ENCODE assay signal across 22 cellular contexts in the genomic region with DNA sequence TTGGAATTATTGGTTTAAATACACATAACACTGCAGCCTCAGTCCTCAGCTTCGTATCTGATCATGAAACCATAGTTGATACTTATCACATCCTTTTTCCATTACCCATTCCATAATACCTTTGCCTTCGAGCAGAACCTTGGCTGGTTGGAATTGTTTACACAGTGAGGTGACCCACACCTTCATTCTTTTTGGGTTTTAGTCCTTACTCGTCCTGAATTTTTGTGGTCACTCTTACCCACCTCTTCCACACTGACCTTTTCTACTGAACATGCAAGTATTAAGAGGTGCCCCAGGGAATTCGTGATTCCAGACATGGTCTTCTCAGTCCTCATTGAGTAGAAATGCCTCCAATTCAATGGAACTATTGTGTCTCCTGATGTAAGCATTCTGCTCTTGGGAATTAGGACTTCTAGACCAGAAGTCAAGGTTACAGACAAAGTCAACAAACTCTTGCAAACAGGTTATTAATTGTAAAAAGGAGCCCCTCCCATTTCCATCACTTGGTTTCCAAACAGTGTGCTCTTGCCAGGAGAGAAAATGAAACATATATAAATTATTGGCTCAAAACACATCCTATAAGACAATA.
"Had no signal": no experiment of that assay in that cellular context is flagged by ENCODE, and none has a peak within 500 bp of the region (broad histone marks: within the 10 kb centered on the region; RNA-seq: fewer than 3 reads in every experiment).

No MANE protein-coding gene starts in this region.

- H3K9me3 Mint-ChIP-seq: activated T-cell treated with anti-CD3 and anti-CD28 coated beads, Interleukin-2, amount 50 U/mL, for 72 hours; stimulated activated naive B cell treated with anti-CD40 and anti-IgM and Interleukin-4, amounts not matched to agents 10 μg/mL and 1 μg/mL and 100 μg/mL, for 72 hours had no signal

- H3K4me3 ChIP-seq: adrenal gland, pancreas, right atrium auricular region, stomach, thyroid gland had no signal

- H3K27me3 Mint-ChIP-seq: brain had no signal

- H3K36me3 ChIP-seq: adrenal gland, pancreas, right atrium auricular region, stomach, thyroid gland had no signal

- H3K27ac ChIP-seq: adrenal gland, pancreas, right atrium auricular region, stomach, thyroid gland had no signal

- H3K27ac Mint-ChIP-seq: activated naive CD8-positive, alpha-beta T cell treated with anti-CD3 and anti-CD28 coated beads for 36 hours; activated T-cell treated with anti-CD3 and anti-CD28 coated beads, Interleukin-2, amount 50 U/mL, for 72 hours; naive thymus-derived CD4-positive, alpha-beta T cell; stimulated activated naive B cell treated with anti-CD40 and anti-IgM and Interleukin-4, amounts not matched to agents 10 μg/mL and 1 μg/mL and 100 μg/mL, for 72 hours had no signal

- ATAC-seq: activated T-cell treated with anti-CD3 and anti-CD28 coated beads, Interleukin-2, amount 50 U/mL, for 72 hours; esophagus mucosa; left colon; naive thymus-derived CD4-positive, alpha-beta T cell; stimulated activated naive B cell treated with anti-CD40 and anti-IgM and Interleukin-4, amounts not matched to agents 10 μg/mL and 1 μg/mL and 100 μg/mL, for 72 hours had no signal

- H3K36me3 Mint-ChIP-seq: activated naive CD8-positive, alpha-beta T cell treated with anti-CD3 and anti-CD28 coated beads for 36 hours; brain; stimulated activated naive B cell treated with anti-CD40 and anti-IgM and Interleukin-4, amounts not matched to agents 10 μg/mL and 1 μg/mL and 100 μg/mL, for 72 hours had no signal

- H3K4me1 ChIP-seq: adrenal gland, pancreas, right atrium auricular region, thyroid gland had no signal

- H3K4me3 Mint-ChIP-seq: activated naive CD8-positive, alpha-beta T cell treated with anti-CD3 and anti-CD28 coated beads for 36 hours; activated T-cell treated with anti-CD3 and anti-CD28 coated beads, Interleukin-2, amount 50 U/mL, for 72 hours; brain; naive thymus-derived CD4-positive, alpha-beta T cell; stimulated activated naive B cell treated with anti-CD40 and anti-IgM and Interleukin-4, amounts not matched to agents 10 μg/mL and 1 μg/mL and 100 μg/mL, for 72 hours had no signal

- H3K4me1 Mint-ChIP-seq: brain had no signal

- H3K9me3 ChIP-seq: adrenal gland, pancreas, right atrium auricular region, stomach, thyroid gland had no signal

- H3K27me3 ChIP-seq: adrenal gland, pancreas, right atrium auricular region, stomach, thyroid gland had no signal

- DNase-seq: activated CD4-positive, alpha-beta T cell treated with anti-CD3 and anti-CD28 coated beads for 4 hours; activated CD4-positive, alpha-beta T cell treated with anti-CD3 and anti-CD28 coated beads, Interleukin-2, amount 50 U/mL, for 4 hours; activated naive CD4-positive, alpha-beta T cell; activated naive CD8-positive, alpha-beta T cell treated with anti-CD3 and anti-CD28 coated beads for 36 hours; activated T-cell treated with anti-CD3 and anti-CD28 coated beads for 4 hours; activated T-cell treated with anti-CD3 and anti-CD28 coated beads, Interleukin-2, amount 50 U/mL, for 72 hours; adrenal gland; aorta; central memory CD4-positive, alpha-beta T cell; left colon; midbrain; naive thymus-derived CD4-positive, alpha-beta T cell; nucleus accumbens; pancreas; stimulated activated CD4-positive, alpha-beta T cell treated with anti-CD3 and anti-CD28 coated beads, Interleukin-15, amount 100 ng/mL, for 24 hours; stimulated activated CD4-positive, alpha-beta T cell treated with anti-CD3 and anti-CD28 coated beads, Interleukin-2, amount 100 ng/mL, for 24 hours; stimulated activated naive B cell treated with anti-CD40 and anti-IgM and Interleukin-4, amounts not matched to agents 10 μg/mL and 1 μg/mL and 100 μg/mL, for 72 hours; stomach; thyroid gland had no signal
